Comparison of ENCODE assay signal across 8 cellular contexts in genomic region chr1:201468501-201468843, GRCh38. TPM values are rescaled to one million over a fixed set of nuclear protein-coding genes. Genes with fewer than 3 reads are reported as not detected.
DNase-seq lines count a peak whose midpoint lies in the region; ATAC-seq and TF ChIP-seq lines count a peak whose summit lies in the region.

No MANE protein-coding gene starts in this region.

- no peaks in the 10 kb centered on the region for H3K9me3 ChIP-seq in aorta (ENCODE audit: control insufficient read depth, low read length)

- H3K27me3 ChIP-seq in aorta (ENCODE audit: control insufficient read depth in 1 of 2, insufficient read depth in 2 of 2, low read length in 1 of 2) = no peaks in the 10 kb centered on the region

- H3K4me1 ChIP-seq in aorta (ENCODE audit: control insufficient read depth in 1 of 2, insufficient read depth in 2 of 2, low read length in 2 of 2) = no peaks in the 10 kb centered on the region

- peak overlapping the region; percentile 64 to 76 for H3K27ac ChIP-seq in aorta (ENCODE audit: low read depth in 1 of 2, low read length in 2 of 2)

- CTCF ChIA-PET in HEK293T (lab: Yijun Ruan, JAX) = interaction anchor here (1.1 to 2.2 kb wide), 5 partner anchors 10 to 45 kb away, joined by 3 to 9 read pairs (median 7); no protein-coding TSS in a partner anchor

- H3K4me3 ChIP-seq in aorta (ENCODE audit: low read length in 2 of 2) = peak overlapping the region; percentile 68 to 85

- DNase-seq in NCI-H2227 (lab: John Stamatoyannopoulos, UW; ENCODE audit: unreplicated experiment) (peak; percentile 58), NCI-H2227 treated with DMSO at 0.1 percent for 48 hours (lab: John Stamatoyannopoulos, UW) (no peak), HEK293T (ENCODE audit: extremely low spot score) (peak; percentile 53), NCI-H69 (lab: John Stamatoyannopoulos, UW) (peak; percentile 70), dermis blood vessel endothelial cell (peak; percentile 65), lung microvascular endothelial cell (ENCODE audit: low read depth in 2 of 2) (peak; percentile 45 to 63), aorta (no peak)

- H3K36me3 ChIP-seq in aorta (ENCODE audit: control insufficient read depth in 1 of 2, insufficient read depth in 2 of 2, low read length in 1 of 2) = peaks cover 0 to 5% of the 10 kb centered on the region in 2 donors

- ATAC-seq in aorta (ENCODE audit: low FRiP score) (peak; percentile 51), HG03469 (IDR thresholded peaks at IDR 0.05; ENCODE audit: unreplicated experiment) (no peak)

- 0 to 1% methylated on average over 42 to 44 of the region's 44 CpGs for WGBS in aorta, 2 donors

- intact Hi-C loops in aorta (cut with DNase I) = no loop called here

- POLR2A ChIA-PET in HEK293T (lab: Yijun Ruan, JAX) = interaction anchor here (0.7 to 1.6 kb wide), 6 partner anchors 9 to 45 kb away, joined by 3 to 5 read pairs (median 3); no protein-coding TSS in a partner anchor

TF ChIP-seq in HEK293T, 16 proteins besides CTCF, POLR2A, EP300 and RAD21:
- TF ChIP-seq ELF4 (IDR thresholded peaks at IDR 0.05) = no peak
- TF ChIP-seq L3MBTL2 (conservative IDR thresholded peaks at IDR 0.05) = peak; percentile 71; the same call in 1 of the 2 replicates
TF ChIP-seq in HEK293T: peak in this region for 1.

RNA-seq across cellular contexts. Expression of gene PHLDA3, which starts 0.5 kb away (rescaled TPM):
- total RNA-seq in dermis blood vessel endothelial cell (29.4 and 56.3 TPM in 2 replicates), lung microvascular endothelial cell (8.9 and 17.2 TPM in 2 replicates), aorta (10 to 100 TPM; 66.1 to 71.6 TPM)
- polyA plus RNA-seq in aorta = 10 to 100 TPM; 33.7 to 46.1 TPM

RNA-seq across cellular contexts. Expression of gene CSRP1, which starts 38.5 kb away (rescaled TPM):
- total RNA-seq in dermis blood vessel endothelial cell = 256 and 443 TPM in 2 replicates
- total RNA-seq in lung microvascular endothelial cell = 71.6 and 114 TPM in 2 replicates
- total RNA-seq in aorta = 1,000 to 10,000 TPM in 1 of 2 donors, 100 to 1,000 TPM in 1; 599 to 1,490 TPM
- polyA plus RNA-seq in aorta = 100 to 1,000 TPM; 703 to 838 TPM

RNA-seq across cellular contexts. Expression of gene TNNI1, which starts 46.9 kb away (rescaled TPM):
- not detected in 2 replicates for total RNA-seq in dermis blood vessel endothelial cell
- not detected in 2 replicates for total RNA-seq in lung microvascular endothelial cell
- total RNA-seq in aorta = not detected
- polyA plus RNA-seq in aorta = under 1 TPM; 0.38 to 0.61 TPM

Comparison
In these comparisons a context has a peak if more than half of its experiments do, and no peak if none do; other contexts are left out.
1. DNase-seq: peak in NCI-H2227 (single experiment), HEK293T (single experiment), NCI-H69 (single experiment), dermis blood vessel endothelial cell (single experiment) and lung microvascular endothelial cell (2 of 2); none in NCI-H2227 treated with DMSO at 0.1 percent for 48 hours (single experiment) and aorta (0 of 2).